Comparison of ENCODE assay signal across 8 cellular contexts in genomic region chr11:10857604-10858504, GRCh38. TPM values are rescaled to one million over a fixed set of nuclear protein-coding genes. Genes with fewer than 3 reads are reported as not detected.
DNase-seq lines count a peak whose midpoint lies in the region; ATAC-seq, FAIRE-seq and TF ChIP-seq lines count a peak whose summit lies in the region.

TSS of gene ZBED5 (minus strand) at chr11:10858053. CDS start at chr11:10854945, 3,108 bp downstream.

- DNase-seq in 8988T: peak; percentile 61
- DNase-seq in NCI-H2107 treated with DMSO at 0.1 percent for 48 hours (lab: John Stamatoyannopoulos, UW; ENCODE audit: unreplicated experiment): peak; percentile 93
- DNase-seq in body of pancreas: peak; percentile 95 to 98 (median 96)
- peak; percentile 92 for DNase-seq in iPS DF 19.7 (ENCODE audit: low read depth, low spot score)
- peak; percentile 99 for DNase-seq in sigmoid colon

- intact Hi-C loops in body of pancreas (cut with DNase I) (no loop called here), sigmoid colon (cut with DNase I) (loop anchor here (2.0 kb wide), 1 partner anchor 41 kb away; no protein-coding TSS in a partner anchor)

- peaks cover 22% of the 10 kb centered on the region for H3K4me1 ChIP-seq in body of pancreas
- peaks cover 0 to 52% (median 30%) of the 10 kb centered on the region in 4 donors for H3K4me1 ChIP-seq in sigmoid colon

- H3K9me3 ChIP-seq in body of pancreas (no peaks in the 10 kb centered on the region), sigmoid colon (no peaks in the 10 kb centered on the region)

- ATAC-seq in GM18520 (IDR thresholded peaks at IDR 0.05; ENCODE audit: unreplicated experiment): peak; percentile 93
- peak; percentile 84 for ATAC-seq in HG03064 (IDR thresholded peaks at IDR 0.05; ENCODE audit: low read depth, unreplicated experiment)
- peak; percentile 96 for ATAC-seq in body of pancreas

- FAIRE-seq in TTC549 (lab: Jason Lieb, UNC): peak; percentile 82

- TF ChIP-seq CTCF in body of pancreas (IDR thresholded peaks at IDR 0.05) (peak in 4 of 7 experiments; percentile 5 to 27 (median 14)), sigmoid colon (IDR thresholded peaks at IDR 0.05) (peak in 1 of 4 experiments; percentile 23)

- TF ChIP-seq POLR2A in body of pancreas (IDR thresholded peaks at IDR 0.05): peak; percentile 93 to 98 (median 98)
- TF ChIP-seq POLR2A in sigmoid colon (IDR thresholded peaks at IDR 0.05): peak; percentile 97 to 99

- H3K36me3 ChIP-seq in body of pancreas (replicated peaks in 1 of 2; ENCODE audit: insufficient read depth in 1 of 2, low read depth in 2 of 2) (peaks cover 4 to 10% of the 10 kb centered on the region in 2 donors), sigmoid colon (peaks cover 5 to 29% (median 19%) of the 10 kb centered on the region in 4 donors)

- WGBS in body of pancreas, 2 donors: 0 to 1% methylated on average over 60 to 72 of the region's 72 CpGs
- WGBS in sigmoid colon, 2 donors: 0% methylated on average over 72 of the region's 72 CpGs

- peak within 1 kb of the TSS; percentile 64 to 91 for H3K4me3 ChIP-seq in body of pancreas
- H3K4me3 ChIP-seq in sigmoid colon: peak within 1 kb of the TSS; percentile 66 to 83 (median 72)

- H3K27me3 ChIP-seq in body of pancreas: no peaks in the 10 kb centered on the region
- no peaks in the 10 kb centered on the region for H3K27me3 ChIP-seq in sigmoid colon

- TF ChIP-seq EP300 in sigmoid colon (IDR thresholded peaks at IDR 0.05): no peak

- H3K27ac ChIP-seq in body of pancreas (peak within 1 kb of the TSS; percentile 89 to 97 (median 94)), sigmoid colon (peak within 1 kb of the TSS; percentile 96 to 99 (median 96))

RNA-seq across cellular contexts. Expression of gene ZBED5, which starts in this region (rescaled TPM):
- total RNA-seq in body of pancreas (10 to 100 TPM; 16.5 to 24.1 TPM), sigmoid colon (10 to 100 TPM; 34.9 to 51.7 (median 42.6) TPM)
- polyA plus RNA-seq in sigmoid colon: 10 to 100 TPM in 2 of 3 donors, 1 to 10 TPM in 1; 9.0 to 23.0 (median 10.2) TPM

Comparison
In these comparisons a context has a peak if more than half of its experiments do, and no peak if none do; other contexts are left out.
1. Peak in every context shown above with its lines: DNase-seq, ATAC-seq, H3K4me3 ChIP-seq and H3K27ac ChIP-seq.